In genomic region chr17:62626719-62627218, GRCh38 we compare ENCODE assay signal across 1 cellular context.
TF ChIP-seq lines count a peak whose summit lies in the region.

No MANE protein-coding gene starts in this region.

TF ChIP-seq in HepG2, 621 proteins besides CTCF, POLR2A, EP300 and RAD21 (continued from another document):
- TF ChIP-seq TERF1 (CRISPR knock-in tag; IDR thresholded peaks at IDR 0.05) (no peak), ZNF354B (CRISPR knock-in tag; IDR thresholded peaks at IDR 0.05) (no peak), ZFP1 (CRISPR knock-in tag; IDR thresholded peaks at IDR 0.05) (no peak), CEBPG (CRISPR knock-in tag; IDR thresholded peaks at IDR 0.05) (peak; percentile 97), TFAP4 (IDR thresholded peaks at IDR 0.05; ENCODE audit: borderline replicate concordance, low read depth) (peak; percentile 13; the same call in 1 of the 2 replicates), SMC3 (IDR thresholded peaks at IDR 0.05; ENCODE audit: low read length) (peak; percentile 11; the same call in 1 of the 2 replicates), HOXA3 (CRISPR knock-in tag; IDR thresholded peaks at IDR 0.05) (no peak), KDM2A (CRISPR knock-in tag; IDR thresholded peaks at IDR 0.05; ENCODE audit: borderline replicate concordance, low read depth) (peak; percentile 39; the same call in 1 of the 2 replicates), ZUFSP (CRISPR knock-in tag; IDR thresholded peaks at IDR 0.05; ENCODE audit: borderline replicate concordance) (no peak), ARID5B (CRISPR knock-in tag; IDR thresholded peaks at IDR 0.05) (0 out of 2 replicates have a peak, but pooled peaks have one; percentile 19), ZNF691 (CRISPR knock-in tag; IDR thresholded peaks at IDR 0.05; ENCODE audit: borderline replicate concordance, low read depth) (peak; percentile 48), CEBPB (IDR thresholded peaks at IDR 0.05; ENCODE audit: borderline replicate concordance, low read depth, low read length) (peak; percentile 99), EZH2 (conservative IDR thresholded peaks at IDR 0.05; ENCODE audit: low read depth, low read length) (0 out of 2 replicates have a peak, but pooled peaks have one; percentile 54), TEF (CRISPR knock-in tag; IDR thresholded peaks at IDR 0.05) (peak; percentile 74; the same call in 1 of the 2 replicates)
